In genomic region chr3:191566469-191566868, GRCh38 we compare ENCODE assay signal across 13 cellular contexts.
"Had no signal": no experiment of that assay in that cellular context is flagged by ENCODE, and none has a peak within 500 bp of the region (broad histone marks: within the 10 kb centered on the region; RNA-seq: fewer than 3 reads in every experiment).

No MANE protein-coding gene starts in this region.

- DNase-seq: activated CD4-positive, alpha-beta T cell treated with anti-CD3 and anti-CD28 coated beads for 48 hours; activated effector memory CD4-positive, alpha-beta T cell treated with Interleukin-2 at 50 U/mL for 16 hours; amniotic stem cell; left colon; mucosa of descending colon; naive thymus-derived CD8-positive, alpha-beta T cell; T-cell; T1000; thyroid gland had no signal

- H3K4me3 ChIP-seq: cardiac muscle cell, mucosa of descending colon, right atrium auricular region, thyroid gland, vagina had no signal

- ATAC-seq: left colon; mucosa of descending colon; naive thymus-derived CD8-positive, alpha-beta T cell; stimulated activated effector memory CD8-positive, alpha-beta T cell treated with anti-CD3 and anti-CD28 coated beads, Interleukin-12 subunit alpha, Interleukin-12 subunit beta, amount 100 ng/mL, for 72 hours; T-cell had no signal
